8 cellular contexts compared by ENCODE assay signal in genomic region chr12:7018350-7019042, GRCh38. TPM values are rescaled to one million over a fixed set of nuclear protein-coding genes. Genes with fewer than 3 reads are reported as not detected.
DNase-seq lines count a peak whose midpoint lies in the region; ATAC-seq, FAIRE-seq and TF ChIP-seq lines count a peak whose summit lies in the region.

Gene LPCAT3 (minus strand): TSS chr12:7018476. CDS start chr12:7018424, 52 bp downstream.

- peaks cover 3% of the 10 kb centered on the region; the same call in 1 of the 2 replicates for H3K4me1 ChIP-seq in BE2C
- peaks cover 13 to 24% of the 10 kb centered on the region in 2 donors for H3K4me1 ChIP-seq in kidney (ENCODE audit: control insufficient read depth in 1 of 2, insufficient read depth in 1 of 2, low read depth in 1 of 2, low read length in 2 of 2)

- H3K9ac ChIP-seq in kidney (ENCODE audit: low read length in 2 of 2): peak within 1 kb of the TSS; percentile 82 to 86

- peak within 1 kb of the TSS; percentile 91 to 97 for H3K27ac ChIP-seq in kidney (ENCODE audit: low read depth in 2 of 2, low read length in 2 of 2)

- intact Hi-C loops in kidney (cut with DNase I): no loop called here

- H3K4me3 ChIP-seq in BE2C (ENCODE audit: low read depth, low read length) (peak within 1 kb of the TSS; percentile 92), kidney (ENCODE audit: low read length in 2 of 2) (peak within 1 kb of the TSS; percentile 77 to 96)

- TF ChIP-seq POLR2A in GM19193 (IDR thresholded peaks at IDR 0.05; ENCODE audit: extremely low read depth, insufficient read depth, insufficient read length): peak; percentile 85

- peak; percentile 93 for ATAC-seq in HG03439 (IDR thresholded peaks at IDR 0.05; ENCODE audit: unreplicated experiment)

- H3K9me3 ChIP-seq in BE2C (no peaks in the 10 kb centered on the region), kidney (ENCODE audit: control insufficient read depth in 1 of 2, low read length in 2 of 2) (no peaks in the 10 kb centered on the region)

- no peaks in the 10 kb centered on the region for H3K27me3 ChIP-seq in BE2C

- peak; percentile 27 for FAIRE-seq in kidney (lab: Jason Lieb, UNC)

- peak; percentile 99 for DNase-seq in BE2C
- DNase-seq in NCI-H510A (lab: John Stamatoyannopoulos, UW): peak; percentile 92
- peak; percentile 93 for DNase-seq in activated CD4-positive, alpha-beta T cell treated with anti-CD3 and anti-CD28 coated beads for 1 hour
- peak; percentile 98 for DNase-seq in cerebellum (ENCODE audit: low spot score)
- peak; percentile 99 for DNase-seq in kidney
- DNase-seq in stimulated activated CD4-positive, alpha-beta T cell treated with anti-CD3 and anti-CD28 coated beads, Interleukin-15, amount 100 ng/mL, for 24 hours: peak; percentile 98

- H3K36me3 ChIP-seq in BE2C (no peaks in the 10 kb centered on the region), kidney (ENCODE audit: control insufficient read depth in 1 of 2, insufficient read depth in 2 of 2, low read length in 2 of 2) (no peaks in the 10 kb centered on the region)

- TF ChIP-seq CTCF in BE2C (IDR thresholded peaks at IDR 0.05; ENCODE audit: low read depth, low read length): peak; percentile 74
- TF ChIP-seq CTCF in kidney (IDR thresholded peaks at IDR 0.05; ENCODE audit: borderline replicate concordance, extremely low read depth, insufficient read depth): peak; percentile 84

RNA-seq across cellular contexts. Expression of gene LPCAT3, which starts in this region (rescaled TPM):
- polyA plus RNA-seq in BE2C (2012; ENCODE audit: insufficient read depth, insufficient read length, low read depth): 29.9 TPM
- total RNA-seq in cerebellum (13.6 TPM), kidney (77.8 TPM)
- polyA plus RNA-seq in kidney (ENCODE audit: insufficient read depth, low read depth, low replicate concordance): 59.2 TPM

Comparison
In these comparisons a context has a peak if more than half of its experiments do, and no peak if none do; other contexts are left out.
1. Peak in every context shown above with its lines: DNase-seq, ATAC-seq, H3K4me3 ChIP-seq and H3K27ac ChIP-seq.